In the genomic region with DNA sequence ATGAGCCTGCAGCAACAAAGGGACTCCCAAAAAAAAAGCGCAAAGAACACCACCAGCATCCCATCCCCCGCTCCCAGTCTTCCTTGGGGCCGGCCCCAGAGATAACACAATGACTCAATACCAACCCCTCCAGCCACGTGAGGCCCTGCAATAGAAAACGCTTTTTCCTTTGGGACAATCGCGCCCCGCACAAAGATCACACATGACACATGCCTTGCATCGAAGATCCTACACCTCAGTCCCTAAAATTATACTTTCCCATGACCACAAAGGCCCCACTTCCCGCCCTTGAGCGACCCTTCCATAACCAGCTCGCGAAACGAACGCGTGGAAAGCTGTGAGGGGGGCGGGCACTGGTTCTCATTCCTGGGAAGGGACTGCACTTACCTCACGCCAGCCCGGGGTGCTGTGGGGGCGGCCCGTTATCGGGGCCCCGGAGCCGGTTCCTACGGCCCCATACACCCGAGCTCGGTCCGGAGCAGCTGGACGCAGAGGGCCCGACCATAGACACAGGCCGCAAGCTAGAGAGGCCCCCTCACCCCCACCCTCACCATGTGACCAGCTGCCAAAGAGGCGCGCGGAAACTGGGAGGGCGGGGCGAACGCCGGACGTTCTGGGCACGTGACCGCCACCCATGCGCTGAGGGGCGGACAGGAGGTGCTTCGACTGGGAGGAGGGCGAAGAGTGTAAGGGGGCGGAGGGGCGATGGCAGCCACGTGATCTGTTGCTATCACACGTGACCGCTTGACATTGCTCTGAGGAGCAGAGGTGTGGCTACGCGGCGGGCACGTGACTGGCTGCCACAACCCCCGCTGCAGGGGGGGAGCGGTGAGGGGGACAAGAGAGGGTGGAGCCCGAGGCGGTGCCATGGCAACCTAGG, we compare ENCODE assay signal across 8 cellular contexts. TPM values are rescaled to one million over a fixed set of nuclear protein-coding genes. Genes with fewer than 3 reads are reported as not detected.
DNase-seq lines count a peak whose midpoint lies in the region; ATAC-seq and TF ChIP-seq lines count a peak whose summit lies in the region.

A gene (minus strand): TSS at position 523 of the 880 bp plus-strand sequence. CDS start 593 bp downstream, outside the sequence.

- H3K27ac Mint-ChIP-seq in activated CD4-positive, alpha-beta memory T cell treated with anti-CD3 and anti-CD28 coated beads for 36 hours = peak within 1 kb of the TSS; percentile 91

- no peak for TF ChIP-seq RAD21 in liver (IDR thresholded peaks at IDR 0.05)

- H3K9me3 ChIP-seq in liver (ENCODE audit: control insufficient read depth in 4 of 4, low read length in 3 of 4) = no peaks in the 10 kb centered on the region

- intact Hi-C loops in activated CD4-positive, alpha-beta memory T cell treated with anti-CD3 and anti-CD28 coated beads for 36 hours (cut with micrococcal nuclease) = loop anchor here (1.0 to 10.0 kb wide), 8 partner anchors 8 to 1845 kb away; a partner anchor contains a TSS
- intact Hi-C loops in dorsolateral prefrontal cortex (cut with DNase I) = no loop called here

- peaks cover 6 to 35% (median 27%) of the 10 kb centered on the region in 4 donors for H3K4me1 ChIP-seq in liver (ENCODE audit: control insufficient read depth in 4 of 4, insufficient read depth in 4 of 4, low read length in 3 of 4)

- H3K4me3 ChIP-seq in dorsolateral prefrontal cortex (peak within 1 kb of the TSS; percentile 54 to 99 (median 89)), liver (ENCODE audit: low read depth in 1 of 3, low read length in 3 of 3) (peak within 1 kb of the TSS; percentile 85 to 87 (median 85))

- H3K27me3 Mint-ChIP-seq in activated CD4-positive, alpha-beta memory T cell treated with anti-CD3 and anti-CD28 coated beads for 36 hours = no peaks in the 10 kb centered on the region

- ATAC-seq in GM19438 (IDR thresholded peaks at IDR 0.05; ENCODE audit: low read depth, unreplicated experiment) (peak; percentile 68), HG03575 (IDR thresholded peaks at IDR 0.05; ENCODE audit: extremely low read depth, insufficient number of reproducible peaks, low FRiP score, unreplicated experiment) (peak; percentile 44)

- TF ChIP-seq CTCF in dorsolateral prefrontal cortex (IDR thresholded peaks at IDR 0.05 in 54 of 56, conservative IDR thresholded peaks at IDR 0.05 in 2 of 56; ENCODE audit: low read depth in 1 of 56, partially characterized antibody in 56 of 56) (peak in 22 of 56 donors; percentile 0 to 58 (median 18)), liver (IDR thresholded peaks at IDR 0.05; ENCODE audit: low read depth, low read length, missing input control) (no peak)

- peaks cover 43% of the 10 kb centered on the region for H3K36me3 Mint-ChIP-seq in activated CD4-positive, alpha-beta memory T cell treated with anti-CD3 and anti-CD28 coated beads for 36 hours

- peak within 1 kb of the TSS; percentile 74 to 83 for H3K9ac ChIP-seq in liver (ENCODE audit: low read depth in 1 of 2, low read length in 2 of 2)

- no peaks in the 10 kb centered on the region for H3K9me3 Mint-ChIP-seq in activated CD4-positive, alpha-beta memory T cell treated with anti-CD3 and anti-CD28 coated beads for 36 hours

- peak within 1 kb of the TSS; percentile 95 for H3K4me3 Mint-ChIP-seq in activated CD4-positive, alpha-beta memory T cell treated with anti-CD3 and anti-CD28 coated beads for 36 hours

- CTCF ChIA-PET in activated CD4-positive, alpha-beta memory T cell treated with anti-CD3 and anti-CD28 coated beads for 36 hours (lab: Charles Lee) = interaction anchor here (0.7 to 1.0 kb wide), 2 partner anchors 10 to 13 kb away, joined by 3 to 7 read pairs; no protein-coding TSS in a partner anchor

- H3K4me1 Mint-ChIP-seq in activated CD4-positive, alpha-beta memory T cell treated with anti-CD3 and anti-CD28 coated beads for 36 hours (ENCODE audit: low read depth) = peaks cover 54% of the 10 kb centered on the region

- DNase-seq in CD1c-positive myeloid dendritic cell (ENCODE audit: extremely low spot score) = peak; percentile 98
- peak; percentile 98 for DNase-seq in NCI-H82 treated with DMSO at 0.1 percent for 48 hours (lab: John Stamatoyannopoulos, UW; ENCODE audit: unreplicated experiment)
- peak; percentile 100 for DNase-seq in activated CD4-positive, alpha-beta memory T cell treated with anti-CD3 and anti-CD28 coated beads for 36 hours
- peak; percentile 100 for DNase-seq in dorsolateral prefrontal cortex
- DNase-seq in stimulated activated CD4-positive, alpha-beta T cell treated with anti-CD3 and anti-CD28 coated beads, Interleukin-4, amount 100 ng/mL, for 24 hours = peak; percentile 98

- under 1% methylated on average over 58 of the region's 58 CpGs for WGBS in liver

- H3K27ac ChIP-seq in dorsolateral prefrontal cortex = peak within 1 kb of the TSS; percentile 1 to 95 (median 85)
- H3K27ac ChIP-seq in liver (ENCODE audit: low read depth in 1 of 2, low read length in 2 of 2) = peak within 1 kb of the TSS; percentile 69 to 83

- POLR2A ChIA-PET in activated CD4-positive, alpha-beta memory T cell treated with anti-CD3 and anti-CD28 coated beads for 36 hours (lab: Charles Lee) = interaction anchor here (0.6 to 1.6 kb wide), 3 partner anchors 10 to 148 kb away, joined by 3 to 10 read pairs (median 3); a partner anchor contains a TSS

- H3K27me3 ChIP-seq in dorsolateral prefrontal cortex = no peaks in the 10 kb centered on the region
- H3K27me3 ChIP-seq in liver (ENCODE audit: control insufficient read depth in 4 of 4, insufficient read depth in 4 of 4, low read length in 3 of 4) = no peaks in the 10 kb centered on the region

- H3K36me3 ChIP-seq in liver (ENCODE audit: control insufficient read depth in 4 of 4, insufficient read depth in 3 of 4, low read depth in 1 of 4, low read length in 3 of 4) = peaks cover 4 to 17% (median 13%) of the 10 kb centered on the region in 4 donors

TF ChIP-seq in liver, 16 proteins besides CTCF, POLR2A, EP300 and RAD21 (continues in another document):
- peak; percentile 17 for TF ChIP-seq TAF1 (conservative IDR thresholded peaks at IDR 0.05)
- TF ChIP-seq FOXA1 (IDR thresholded peaks at IDR 0.05) = peak; percentile 29
- TF ChIP-seq, protein P1, sequence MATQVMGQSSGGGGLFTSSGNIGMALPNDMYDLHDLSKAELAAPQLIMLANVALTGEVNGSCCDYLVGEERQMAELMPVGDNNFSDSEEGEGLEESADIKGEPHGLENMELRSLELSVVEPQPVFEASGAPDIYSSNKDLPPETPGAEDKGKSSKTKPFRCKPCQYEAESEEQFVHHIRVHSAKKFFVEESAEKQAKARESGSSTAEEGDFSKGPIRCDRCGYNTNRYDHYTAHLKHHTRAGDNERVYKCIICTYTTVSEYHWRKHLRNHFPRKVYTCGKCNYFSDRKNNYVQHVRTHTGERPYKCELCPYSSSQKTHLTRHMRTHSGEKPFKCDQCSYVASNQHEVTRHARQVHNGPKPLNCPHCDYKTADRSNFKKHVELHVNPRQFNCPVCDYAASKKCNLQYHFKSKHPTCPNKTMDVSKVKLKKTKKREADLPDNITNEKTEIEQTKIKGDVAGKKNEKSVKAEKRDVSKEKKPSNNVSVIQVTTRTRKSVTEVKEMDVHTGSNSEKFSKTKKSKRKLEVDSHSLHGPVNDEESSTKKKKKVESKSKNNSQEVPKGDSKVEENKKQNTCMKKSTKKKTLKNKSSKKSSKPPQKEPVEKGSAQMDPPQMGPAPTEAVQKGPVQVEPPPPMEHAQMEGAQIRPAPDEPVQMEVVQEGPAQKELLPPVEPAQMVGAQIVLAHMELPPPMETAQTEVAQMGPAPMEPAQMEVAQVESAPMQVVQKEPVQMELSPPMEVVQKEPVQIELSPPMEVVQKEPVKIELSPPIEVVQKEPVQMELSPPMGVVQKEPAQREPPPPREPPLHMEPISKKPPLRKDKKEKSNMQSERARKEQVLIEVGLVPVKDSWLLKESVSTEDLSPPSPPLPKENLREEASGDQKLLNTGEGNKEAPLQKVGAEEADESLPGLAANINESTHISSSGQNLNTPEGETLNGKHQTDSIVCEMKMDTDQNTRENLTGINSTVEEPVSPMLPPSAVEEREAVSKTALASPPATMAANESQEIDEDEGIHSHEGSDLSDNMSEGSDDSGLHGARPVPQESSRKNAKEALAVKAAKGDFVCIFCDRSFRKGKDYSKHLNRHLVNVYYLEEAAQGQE (IDR thresholded peaks at IDR 0.05) = peak; percentile 66
- TF ChIP-seq NR2F2 (IDR thresholded peaks at IDR 0.05) = no peak
- TF ChIP-seq RXRA (IDR thresholded peaks at IDR 0.05) = peak; percentile 48 to 57
- peak in 1 of 2 donors; percentile 88 for TF ChIP-seq GABPA (IDR thresholded peaks at IDR 0.05 in 1 of 2, conservative IDR thresholded peaks at IDR 0.05 in 1 of 2)
- TF ChIP-seq, protein P2, sequence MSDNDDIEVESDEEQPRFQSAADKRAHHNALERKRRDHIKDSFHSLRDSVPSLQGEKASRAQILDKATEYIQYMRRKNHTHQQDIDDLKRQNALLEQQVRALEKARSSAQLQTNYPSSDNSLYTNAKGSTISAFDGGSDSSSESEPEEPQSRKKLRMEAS (IDR thresholded peaks at IDR 0.05) = peak; percentile 92
- TF ChIP-seq, protein P3, sequence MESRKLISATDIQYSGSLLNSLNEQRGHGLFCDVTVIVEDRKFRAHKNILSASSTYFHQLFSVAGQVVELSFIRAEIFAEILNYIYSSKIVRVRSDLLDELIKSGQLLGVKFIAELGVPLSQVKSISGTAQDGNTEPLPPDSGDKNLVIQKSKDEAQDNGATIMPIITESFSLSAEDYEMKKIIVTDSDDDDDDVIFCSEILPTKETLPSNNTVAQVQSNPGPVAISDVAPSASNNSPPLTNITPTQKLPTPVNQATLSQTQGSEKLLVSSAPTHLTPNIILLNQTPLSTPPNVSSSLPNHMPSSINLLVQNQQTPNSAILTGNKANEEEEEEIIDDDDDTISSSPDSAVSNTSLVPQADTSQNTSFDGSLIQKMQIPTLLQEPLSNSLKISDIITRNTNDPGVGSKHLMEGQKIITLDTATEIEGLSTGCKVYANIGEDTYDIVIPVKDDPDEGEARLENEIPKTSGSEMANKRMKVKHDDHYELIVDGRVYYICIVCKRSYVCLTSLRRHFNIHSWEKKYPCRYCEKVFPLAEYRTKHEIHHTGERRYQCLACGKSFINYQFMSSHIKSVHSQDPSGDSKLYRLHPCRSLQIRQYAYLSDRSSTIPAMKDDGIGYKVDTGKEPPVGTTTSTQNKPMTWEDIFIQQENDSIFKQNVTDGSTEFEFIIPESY (IDR thresholded peaks at IDR 0.05) = no peak
- TF ChIP-seq YY1 (IDR thresholded peaks at IDR 0.05) = peak; percentile 53
- TF ChIP-seq HNF4A (conservative IDR thresholded peaks at IDR 0.05) = peak; percentile 30 to 37
- TF ChIP-seq FOXA2 (IDR thresholded peaks at IDR 0.05) = peak; percentile 29
- peak; percentile 83 to 97 for TF ChIP-seq EGR1 (IDR thresholded peaks at IDR 0.05; ENCODE audit: low read depth in 2 of 2)
- TF ChIP-seq SP1 (IDR thresholded peaks at IDR 0.05) = peak; percentile 81
- TF ChIP-seq, protein P4, sequence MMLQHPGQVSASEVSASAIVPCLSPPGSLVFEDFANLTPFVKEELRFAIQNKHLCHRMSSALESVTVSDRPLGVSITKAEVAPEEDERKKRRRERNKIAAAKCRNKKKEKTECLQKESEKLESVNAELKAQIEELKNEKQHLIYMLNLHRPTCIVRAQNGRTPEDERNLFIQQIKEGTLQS (IDR thresholded peaks at IDR 0.05) = peak; percentile 22

RNA-seq across cellular contexts. Expression of the gene that starts here (rescaled TPM):
- total RNA-seq in activated CD4-positive, alpha-beta memory T cell treated with anti-CD3 and anti-CD28 coated beads for 36 hours = 100 to 1,000 TPM; 181 to 195 TPM
- total RNA-seq in dorsolateral prefrontal cortex (10 to 100 TPM; 20.2 to 50.6 (median 29.3) TPM), liver (10 to 100 TPM; 28.1 to 69.1 TPM)
- polyA plus RNA-seq in liver = 10 to 100 TPM; 36.6 to 39.9 TPM

Comparison
In these comparisons a context has a peak if more than half of its experiments do, and no peak if none do; other contexts are left out.
1. Peak in every context shown above with its lines: DNase-seq, ATAC-seq, H3K4me3 ChIP-seq and H3K27ac ChIP-seq.